ENCODE assay signal across 20 cellular contexts in the genomic region with DNA sequence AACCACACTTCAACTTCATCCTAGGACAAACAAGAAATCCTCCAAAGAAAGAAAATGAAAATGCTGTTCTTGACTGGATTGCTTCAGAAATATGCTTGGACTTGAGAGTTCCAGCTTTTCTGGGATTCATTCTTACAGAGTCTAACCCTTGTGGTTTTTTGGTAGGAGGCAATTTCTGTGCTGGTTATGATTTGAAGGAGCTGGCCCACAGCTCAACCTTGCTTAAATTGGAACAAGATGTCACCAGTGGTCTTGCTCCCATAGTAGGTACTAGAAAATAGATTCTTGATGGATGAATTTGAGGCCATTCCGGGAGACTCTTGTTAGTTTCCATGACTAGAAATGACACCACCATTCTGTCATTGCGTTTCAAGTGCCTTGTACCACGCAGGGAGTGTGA. TPM values are rescaled to one million over a fixed set of nuclear protein-coding genes. Genes with fewer than 3 reads are reported as not detected.
DNase-seq lines count a peak whose midpoint lies in the region; ATAC-seq and TF ChIP-seq lines count a peak whose summit lies in the region.
"Had no signal": no experiment of that assay in that cellular context is flagged by ENCODE, and none has a peak within 500 bp of the region (broad histone marks: within the 10 kb centered on the region; RNA-seq: fewer than 3 reads in every experiment).

No MANE protein-coding gene starts in this region.

- H3K4me3 ChIP-seq in cardiac fibroblast (replicated peaks in 1 of 2; ENCODE audit: low read depth in 2 of 2, low read length in 2 of 2): no peak overlapping the region
- no peak overlapping the region for H3K4me3 ChIP-seq in subcutaneous abdominal adipose tissue (ENCODE audit: low read depth in 1 of 5, low read length in 5 of 5)
- H3K4me3 ChIP-seq: BLaER1 treated with 17β-estradiol and CSF1 and Interleukin-3, amounts not matched to agents 10 nM and 100 nM; gastrocnemius medialis; upper lobe of right lung had no signal

- no peaks in the 10 kb centered on the region for H3K27me3 ChIP-seq in foreskin keratinocyte
- H3K27me3 ChIP-seq in subcutaneous abdominal adipose tissue (ENCODE audit: control insufficient read depth in 5 of 5, insufficient read depth in 4 of 5, low read length in 5 of 5): peaks cover 0 to 13% (median 0%) of the 10 kb centered on the region in 5 donors
- H3K27me3 ChIP-seq: BLaER1 treated with 17β-estradiol and CSF1 and Interleukin-3, amounts not matched to agents 10 nM and 100 nM; upper lobe of right lung had no signal

- ATAC-seq in foreskin keratinocyte (no peak), GM21576 (IDR thresholded peaks at IDR 0.05; ENCODE audit: unreplicated experiment) (no peak)
- ATAC-seq: activated CD4-positive, alpha-beta T cell treated with anti-CD3 and anti-CD28 coated beads for 36 hours; activated naive CD4-positive, alpha-beta T cell treated with anti-CD3 and anti-CD28 coated beads, Interleukin-2, amount 50 U/mL, for 72 hours; gastrocnemius medialis; stimulated activated naive CD8-positive, alpha-beta T cell treated with anti-CD3 and anti-CD28 coated beads, Interleukin-15, amount 100 ng/mL, for 72 hours; T-cell; upper lobe of right lung had no signal

- peak; percentile 19 for DNase-seq in GM04504 (ENCODE audit: low read depth)
- DNase-seq in cardiac fibroblast (ENCODE audit: low read depth in 2 of 2): peak; percentile 27 to 63
- no peak for DNase-seq in foreskin keratinocyte
- DNase-seq in NCI-H1436 treated with DMSO at 0.1 percent for 48 hours (lab: John Stamatoyannopoulos, UW): no peak
- no peak for DNase-seq in activated gamma-delta T cell treated with Interleukin-2 at 50 U/mL for 16 hours
- DNase-seq: activated CD4-positive, alpha-beta T cell treated with anti-CD3 and anti-CD28 coated beads for 36 hours; gastrocnemius medialis; naive B cell; NCI-H1417; NCI-H510A treated with DMSO at 0.1 percent for 48 hours; small intestine; stimulated activated CD4-positive, alpha-beta T cell treated with anti-CD3 and anti-CD28 coated beads, Interleukin-2, amount 100 ng/mL, for 48 hours; stimulated activated naive CD8-positive, alpha-beta T cell treated with anti-CD3 and anti-CD28 coated beads, Interleukin-15, amount 100 ng/mL, for 72 hours; T-cell; upper lobe of right lung had no signal

- no peaks in the 10 kb centered on the region for H3K9me3 ChIP-seq in subcutaneous abdominal adipose tissue (ENCODE audit: control insufficient read depth in 5 of 5, low read length in 5 of 5)
- H3K9me3 ChIP-seq: gastrocnemius medialis, upper lobe of right lung had no signal

- H3K27ac ChIP-seq in foreskin keratinocyte: peak overlapping the region; percentile 37
- H3K27ac ChIP-seq in subcutaneous abdominal adipose tissue (ENCODE audit: low read depth, low read length): peak overlapping the region; percentile 23
- H3K27ac ChIP-seq: BLaER1 treated with 17β-estradiol and CSF1 and Interleukin-3, amounts not matched to agents 10 nM and 100 nM; gastrocnemius medialis; parathyroid adenoma; upper lobe of right lung had no signal

- no peaks in the 10 kb centered on the region for H3K36me3 ChIP-seq in subcutaneous abdominal adipose tissue (ENCODE audit: control insufficient read depth in 5 of 5, insufficient read depth in 5 of 5, low read length in 5 of 5)
- H3K36me3 ChIP-seq: BLaER1 treated with 17β-estradiol and CSF1 and Interleukin-3, amounts not matched to agents 10 nM and 100 nM; gastrocnemius medialis; upper lobe of right lung had no signal

- H3K9ac ChIP-seq in subcutaneous abdominal adipose tissue (ENCODE audit: low read length in 5 of 5): no peak overlapping the region
- H3K9ac ChIP-seq: BLaER1 treated with 17β-estradiol and CSF1 and Interleukin-3, amounts not matched to agents 10 nM and 100 nM; parathyroid adenoma had no signal

- H3K4me1 ChIP-seq in foreskin keratinocyte: peaks cover 12% of the 10 kb centered on the region
- H3K4me1 ChIP-seq in subcutaneous abdominal adipose tissue (ENCODE audit: control insufficient read depth in 5 of 5, insufficient read depth in 5 of 5, low read length in 5 of 5): peaks cover 3 to 24% (median 13%) of the 10 kb centered on the region in 5 donors
- H3K4me1 ChIP-seq: gastrocnemius medialis, parathyroid adenoma had no signal

- TF ChIP-seq CTCF in cardiac fibroblast (IDR thresholded peaks at IDR 0.05; ENCODE audit: low read depth, low read length) (no peak), foreskin keratinocyte (conservative IDR thresholded peaks at IDR 0.05) (no peak)

RNA-seq across cellular contexts. Expression of gene BMP6, which starts 54.3 kb away (rescaled TPM):
- 0.18 and 2.3 TPM in 2 replicates for total RNA-seq in foreskin keratinocyte
- polyA plus RNA-seq in foreskin keratinocyte: 0.07 and 1.0 TPM in 2 replicates
- total RNA-seq: activated naive CD4-positive, alpha-beta T cell treated with anti-CD3 and anti-CD28 coated beads, Interleukin-2, amount 50 U/mL, for 72 hours had no signal

Comparison
In these comparisons a context has a peak if more than half of its experiments do, and no peak if none do; other contexts are left out.
1. DNase-seq: peak in GM04504 (single experiment) and cardiac fibroblast (2 of 2); none in foreskin keratinocyte (0 of 2), NCI-H1436 treated with DMSO at 0.1 percent for 48 hours (single experiment) and activated gamma-delta T cell treated with Interleukin-2 at 50 U/mL for 16 hours (single experiment).